Comparison of ENCODE assay signal across 21 cellular contexts in genomic region chr22:25663654-25664053, GRCh38.
DNase-seq lines count a peak whose midpoint lies in the region; ATAC-seq and TF ChIP-seq lines count a peak whose summit lies in the region.
"Had no signal": no experiment of that assay in that cellular context is flagged by ENCODE, and none has a peak within 500 bp of the region (broad histone marks: within the 10 kb centered on the region; RNA-seq: fewer than 3 reads in every experiment).

No MANE protein-coding gene starts in this region.

- intact Hi-C loops in Right ventricle myocardium superior (cut with DNase I) (no loop called here), upper lobe of right lung (cut with DNase I) (no loop called here)

- H3K4me1 ChIP-seq in right atrium auricular region, result peaks cover 0 to 63% of the 10 kb centered on the region in 2 donors
- H3K4me1 ChIP-seq in upper lobe of right lung, result peaks cover 20% of the 10 kb centered on the region

- H3K4me3 ChIP-seq in right atrium auricular region (no peak overlapping the region), upper lobe of right lung (no peak overlapping the region)
- H3K4me3 ChIP-seq: Peyer's patch, SK-N-MC had no signal

- peak; percentile 42 for ATAC-seq in Right ventricle myocardium superior (ENCODE audit: poor library complexity)
- peak; percentile 63 for ATAC-seq in left lobe of liver
- ATAC-seq in upper lobe of right lung, result peak; percentile 53
- no peak for ATAC-seq in HG02642 (IDR thresholded peaks at IDR 0.05; ENCODE audit: poor library complexity, unreplicated experiment)

- H3K27me3 ChIP-seq in right atrium auricular region (no peaks in the 10 kb centered on the region), upper lobe of right lung (no peaks in the 10 kb centered on the region)
- H3K27me3 ChIP-seq: BE2C, Peyer's patch had no signal

- no peak for TF ChIP-seq CTCF in right atrium auricular region (IDR thresholded peaks at IDR 0.05)
- TF ChIP-seq CTCF in upper lobe of right lung (IDR thresholded peaks at IDR 0.05), result no peak

- DNase-seq in Right ventricle myocardium superior (no peak), right atrium auricular region (ENCODE audit: low spot score) (no peak), NCI-H2029 (lab: John Stamatoyannopoulos, UW) (peak; percentile 19), left lobe of liver (ENCODE audit: low spot score) (no peak), upper lobe of right lung (no peak), dermis blood vessel endothelial cell (no peak)
- DNase-seq: BE2C; CD4-positive, CD25-positive, alpha-beta regulatory T cell; COR-L47; DMS153; EL; KBM-7; NCI-H1105 treated with DMSO at 0.1 percent for 48 hours; NCI-H187 treated with DMSO at 0.1 percent for 48 hours; NCI-H345; NCI-H524 treated with DMSO at 0.1 percent for 48 hours; NK-92 treated with Interleukin-12 subunit alpha and Interleukin-12 subunit beta, amount 100 ng/mL, for 24 hours; Peyer's patch; SHP77 had no signal

- H3K27ac ChIP-seq in right atrium auricular region (peak overlapping the region in 1 of 2 donors; percentile 63), upper lobe of right lung (no peak overlapping the region)
- H3K27ac ChIP-seq: Peyer's patch, SK-N-MC had no signal

- H3K9me3 ChIP-seq in right atrium auricular region (no peaks in the 10 kb centered on the region), upper lobe of right lung (no peaks in the 10 kb centered on the region)
- H3K9me3 ChIP-seq: BE2C, Peyer's patch had no signal

- H3K36me3 ChIP-seq in right atrium auricular region (no peaks in the 10 kb centered on the region), upper lobe of right lung (no peaks in the 10 kb centered on the region)
- H3K36me3 ChIP-seq: Peyer's patch had no signal
